13 cellular contexts compared by ENCODE assay signal in the genomic region with DNA sequence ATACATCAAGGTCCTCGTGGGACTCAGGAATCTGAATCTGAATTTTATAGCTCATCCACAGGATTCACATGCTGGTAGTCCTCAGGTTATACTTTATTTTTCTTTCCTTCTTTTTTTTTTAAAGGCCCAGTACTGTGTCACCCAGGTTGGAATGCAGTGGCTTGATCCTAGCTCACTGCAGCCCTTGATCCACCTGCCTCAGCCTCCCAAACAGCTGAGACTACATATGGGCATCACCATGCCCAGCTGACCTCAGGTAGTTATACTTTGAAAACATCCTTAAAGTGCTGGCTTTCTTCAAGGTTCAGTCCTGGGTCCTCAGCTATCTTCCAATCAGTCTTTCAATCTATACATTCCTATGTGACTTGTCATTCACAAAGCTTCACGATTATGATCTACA. TPM values are rescaled to one million over a fixed set of nuclear protein-coding genes. Genes with fewer than 3 reads are reported as not detected.
DNase-seq lines count a peak whose midpoint lies in the region; ATAC-seq and TF ChIP-seq lines count a peak whose summit lies in the region.
"Had no signal": no experiment of that assay in that cellular context is flagged by ENCODE, and none has a peak within 500 bp of the region (broad histone marks: within the 10 kb centered on the region; RNA-seq: fewer than 3 reads in every experiment).

No MANE protein-coding gene starts in this region.

- no peaks in the 10 kb centered on the region for H3K9me3 ChIP-seq in Panc1 (ENCODE audit: control insufficient read depth, insufficient read depth, low read depth, low read length)
- no peaks in the 10 kb centered on the region for H3K9me3 ChIP-seq in fibroblast of lung (ENCODE audit: control insufficient read depth, insufficient read depth, low read depth, low read length)
- H3K9me3 ChIP-seq in trophoblast cell (ENCODE audit: insufficient read depth, low read depth, low read length): no peaks in the 10 kb centered on the region
- no peaks in the 10 kb centered on the region for H3K9me3 ChIP-seq in right cardiac atrium (ENCODE audit: control insufficient read depth, low read length)
- H3K9me3 ChIP-seq: BLaER1 treated with 17β-estradiol and CSF1 and Interleukin-3, amounts not matched to agents 10 nM and 100 nM had no signal

- no peak overlapping the region for H3K18ac ChIP-seq in trophoblast cell (ENCODE audit: low read length)

- H3K9me3 Mint-ChIP-seq in activated CD4-positive, alpha-beta T cell treated with anti-CD3 and anti-CD28 coated beads, Interleukin-2, amount 10 ng/mL, durations not matched to agents 24 days and 14 days: no peaks in the 10 kb centered on the region
- H3K9me3 Mint-ChIP-seq in immature natural killer cell: no peaks in the 10 kb centered on the region
- H3K9me3 Mint-ChIP-seq: CD4-positive, CD25-positive, alpha-beta regulatory T cell; HFFc6 had no signal

- H3K79me1 ChIP-seq in trophoblast cell (ENCODE audit: low read length): no peaks in the 10 kb centered on the region

- peak; percentile 37 for DNase-seq in activated CD4-positive, alpha-beta T cell treated with anti-CD3 and anti-CD28 coated beads, Interleukin-2, amount 10 ng/mL, durations not matched to agents 24 days and 14 days
- no peak for DNase-seq in activated CD4-positive, alpha-beta T cell treated with anti-CD3 and anti-CD28 coated beads, Interleukin-2, amount 50 U/mL, for 48 hours
- no peak for DNase-seq in Panc1 (ENCODE audit: low read depth, low spot score)
- no peak for DNase-seq in fibroblast of lung (ENCODE audit: low read depth in 2 of 2)
- DNase-seq in trophoblast cell: peak; percentile 73 to 85
- DNase-seq in right cardiac atrium: no peak
- no peak for DNase-seq in immature natural killer cell
- DNase-seq: CD4-positive, CD25-positive, alpha-beta regulatory T cell; DMS53 had no signal

- H2AK5ac ChIP-seq in trophoblast cell (ENCODE audit: low read length): no peak overlapping the region

- no peaks in the 10 kb centered on the region for H4K20me1 ChIP-seq in fibroblast of lung (ENCODE audit: control insufficient read depth, extremely low read depth, insufficient read depth, low read length)

- H3K36me3 ChIP-seq in Panc1 (ENCODE audit: control insufficient read depth, insufficient read depth, low read length) (no peaks in the 10 kb centered on the region; the same call in 1 of the 2 replicates), fibroblast of lung (ENCODE audit: control insufficient read depth, insufficient read depth, low read length) (no peaks in the 10 kb centered on the region), trophoblast cell (ENCODE audit: control insufficient read depth in 1 of 2, insufficient read depth in 2 of 2, low read length in 2 of 2) (peaks cover 6 to 10% of the 10 kb centered on the region in 2 experiments)

- H3K27ac Mint-ChIP-seq in activated CD4-positive, alpha-beta T cell treated with anti-CD3 and anti-CD28 coated beads, Interleukin-2, amount 10 ng/mL, durations not matched to agents 24 days and 14 days: no peak overlapping the region
- H3K27ac Mint-ChIP-seq in immature natural killer cell: no peak overlapping the region
- H3K27ac Mint-ChIP-seq: CD4-positive, CD25-positive, alpha-beta regulatory T cell; HFFc6 had no signal

- no peak overlapping the region for H4K12ac ChIP-seq in trophoblast cell (ENCODE audit: low read depth, low read length)

- H3K4me3 Mint-ChIP-seq in activated CD4-positive, alpha-beta T cell treated with anti-CD3 and anti-CD28 coated beads, Interleukin-2, amount 10 ng/mL, durations not matched to agents 24 days and 14 days: no peak overlapping the region
- H3K4me3 Mint-ChIP-seq in immature natural killer cell: no peak overlapping the region
- H3K4me3 Mint-ChIP-seq: CD4-positive, CD25-positive, alpha-beta regulatory T cell; HFFc6 had no signal

- no peaks in the 10 kb centered on the region for H3K27me3 Mint-ChIP-seq in activated CD4-positive, alpha-beta T cell treated with anti-CD3 and anti-CD28 coated beads, Interleukin-2, amount 10 ng/mL, durations not matched to agents 24 days and 14 days
- peaks cover 0 to 2% (median 0%) of the 10 kb centered on the region in 3 donors for H3K27me3 Mint-ChIP-seq in immature natural killer cell (ENCODE audit: low read depth in 3 of 3)
- H3K27me3 Mint-ChIP-seq: CD4-positive, CD25-positive, alpha-beta regulatory T cell had no signal

- H3K27ac ChIP-seq in Panc1 (ENCODE audit: low read length) (no peak overlapping the region), fibroblast of lung (ENCODE audit: insufficient read depth, low read length) (peak overlapping the region; percentile 10), trophoblast cell (ENCODE audit: low read depth, low read length) (no peak overlapping the region), right cardiac atrium (ENCODE audit: low read length) (no peak overlapping the region)
- H3K27ac ChIP-seq: 22Rv1; BLaER1 treated with 17β-estradiol and CSF1 and Interleukin-3, amounts not matched to agents 10 nM and 100 nM had no signal

- H3K9ac ChIP-seq in fibroblast of lung (ENCODE audit: insufficient read depth, low read length) (no peak overlapping the region), trophoblast cell (ENCODE audit: low read length) (no peak overlapping the region)
- H3K9ac ChIP-seq: BLaER1 treated with 17β-estradiol and CSF1 and Interleukin-3, amounts not matched to agents 10 nM and 100 nM had no signal

- CTCF ChIA-PET in Panc1 (lab: Charles Lee): no interaction called here

- peaks cover 22% of the 10 kb centered on the region for H3K36me3 Mint-ChIP-seq in activated CD4-positive, alpha-beta T cell treated with anti-CD3 and anti-CD28 coated beads, Interleukin-2, amount 10 ng/mL, durations not matched to agents 24 days and 14 days (ENCODE audit: low read depth)
- H3K36me3 Mint-ChIP-seq in immature natural killer cell: peaks cover 0 to 17% (median 9%) of the 10 kb centered on the region in 3 donors

- H4K8ac ChIP-seq in trophoblast cell (ENCODE audit: low read depth, low read length): no peak overlapping the region

- POLR2A ChIA-PET in Panc1 (lab: Charles Lee): interaction anchor here (0.8 kb wide), 2 partner anchors 10 to 38 kb away, joined by 3 to 4 read pairs; a partner anchor contains a TSS

- H2BK12ac ChIP-seq in trophoblast cell (ENCODE audit: low read length): no peak overlapping the region

- ATAC-seq in Panc1 (no peak), right cardiac atrium (no peak), HG03469 (IDR thresholded peaks at IDR 0.05; ENCODE audit: unreplicated experiment) (no peak)

- no peaks in the 10 kb centered on the region for H3K4me1 ChIP-seq in Panc1 (ENCODE audit: control insufficient read depth, insufficient read depth, low read length)
- no peaks in the 10 kb centered on the region for H3K4me1 ChIP-seq in fibroblast of lung (ENCODE audit: control insufficient read depth, extremely low read depth, insufficient read depth, low read length)
- H3K4me1 ChIP-seq in trophoblast cell (ENCODE audit: control insufficient read depth in 1 of 2, insufficient read depth in 2 of 2, low read length in 2 of 2): peaks cover 0 to 2% of the 10 kb centered on the region in 2 experiments
- no peaks in the 10 kb centered on the region for H3K4me1 ChIP-seq in right cardiac atrium (ENCODE audit: control insufficient read depth, insufficient read depth, low read length)
- H3K4me1 ChIP-seq: BLaER1 treated with 17β-estradiol and CSF1 and Interleukin-3, amounts not matched to agents 10 nM and 100 nM had no signal

- intact Hi-C loops in activated CD4-positive, alpha-beta T cell treated with anti-CD3 and anti-CD28 coated beads, Interleukin-2, amount 10 ng/mL, durations not matched to agents 24 days and 14 days (cut with micrococcal nuclease): no loop called here
- intact Hi-C loops in Panc1 (cut with micrococcal nuclease; ENCODE audit: unreplicated experiment) (no loop called here), right cardiac atrium (cut with DNase I) (no loop called here)

- TF ChIP-seq CTCF in Panc1 (IDR thresholded peaks at IDR 0.05): no peak
- TF ChIP-seq CTCF in fibroblast of lung (conservative IDR thresholded peaks at IDR 0.05 in 1 of 2, IDR thresholded peaks at IDR 0.05 in 1 of 2; ENCODE audit: low read depth in 1 of 2, low read length in 2 of 2): no peak

- in situ Hi-C loops in Panc1 (cut with HindIII; ENCODE audit: low pct_unique_long_range_greater_than_20kb, low sequenced_read_pairs): no loop called here

- H2BK120ac ChIP-seq in trophoblast cell (ENCODE audit: insufficient read depth, low read length, poor library complexity): no peak overlapping the region

- no peak overlapping the region for H3K4ac ChIP-seq in trophoblast cell (ENCODE audit: low read depth, low read length)

- H3K27me3 ChIP-seq in Panc1 (ENCODE audit: control insufficient read depth, insufficient read depth, low read length): no peaks in the 10 kb centered on the region
- H3K27me3 ChIP-seq in fibroblast of lung (ENCODE audit: control insufficient read depth, insufficient read depth, low read length): no peaks in the 10 kb centered on the region
- H3K27me3 ChIP-seq in trophoblast cell (ENCODE audit: insufficient read depth, low read length): no peaks in the 10 kb centered on the region
- H3K27me3 ChIP-seq in right cardiac atrium (ENCODE audit: control insufficient read depth, insufficient read depth): no peaks in the 10 kb centered on the region
- H3K27me3 ChIP-seq: BLaER1 treated with 17β-estradiol and CSF1 and Interleukin-3, amounts not matched to agents 10 nM and 100 nM had no signal

- H2AFZ ChIP-seq in fibroblast of lung (ENCODE audit: low read length) (no peak overlapping the region), trophoblast cell (ENCODE audit: insufficient read depth, low read length, poor library complexity) (no peak overlapping the region)

- H3K79me2 ChIP-seq in fibroblast of lung (ENCODE audit: control insufficient read depth, insufficient read depth, low read length) (no peaks in the 10 kb centered on the region), trophoblast cell (ENCODE audit: control insufficient read depth, insufficient read depth, low read length, poor library complexity) (no peaks in the 10 kb centered on the region)

- no peak overlapping the region for H3K4me3 ChIP-seq in Panc1 (ENCODE audit: low read depth in 2 of 2, low read length in 2 of 2)
- H3K4me3 ChIP-seq in fibroblast of lung (replicated peaks in 1 of 4; ENCODE audit: control extremely low read depth in 1 of 4, insufficient read depth in 1 of 4, low read depth in 3 of 4, low read length in 4 of 4): no peak overlapping the region
- H3K4me3 ChIP-seq in trophoblast cell (ENCODE audit: low read depth, low read length): no peak overlapping the region
- H3K4me3 ChIP-seq in right cardiac atrium (ENCODE audit: low read length): no peak overlapping the region
- H3K4me3 ChIP-seq: BLaER1 treated with 17β-estradiol and CSF1 and Interleukin-3, amounts not matched to agents 10 nM and 100 nM had no signal

- H2BK5ac ChIP-seq in trophoblast cell (ENCODE audit: low read depth, low read length, poor library complexity): no peak overlapping the region

- H3K14ac ChIP-seq in trophoblast cell (ENCODE audit: low read length): no peak overlapping the region

- no peaks in the 10 kb centered on the region for H3K4me1 Mint-ChIP-seq in activated CD4-positive, alpha-beta T cell treated with anti-CD3 and anti-CD28 coated beads, Interleukin-2, amount 10 ng/mL, durations not matched to agents 24 days and 14 days
- no peaks in the 10 kb centered on the region for H3K4me1 Mint-ChIP-seq in immature natural killer cell

- no peak overlapping the region for H4K91ac ChIP-seq in trophoblast cell (ENCODE audit: low read depth, low read length)

- H3K4me2 ChIP-seq in fibroblast of lung (ENCODE audit: extremely low read depth, insufficient read depth, low read length): no peak overlapping the region
- no peak overlapping the region for H3K4me2 ChIP-seq in trophoblast cell (ENCODE audit: low read length)
- H3K4me2 ChIP-seq: BLaER1 treated with 17β-estradiol and CSF1 and Interleukin-3, amounts not matched to agents 10 nM and 100 nM had no signal

- WGBS in trophoblast cell (ENCODE audit: extremely low coverage, insufficient coverage, insufficient read length): no CpG with 5 or more reads among the region's 2 CpGs
- 93% methylated on average over 2 of the region's 2 CpGs for WGBS in right cardiac atrium

- H3K23ac ChIP-seq in trophoblast cell (ENCODE audit: low read length): no peak overlapping the region

- BruUV-seq in Panc1 (replicated peaks; lab: Mats Ljungman, UMichigan): TSS peak; percentile 32

RNA-seq across cellular contexts. Expression of a gene that starts 38.2 kb away (rescaled TPM):
- 44.4 and 45.3 TPM in 2 replicates for total RNA-seq in activated CD4-positive, alpha-beta T cell treated with anti-CD3 and anti-CD28 coated beads, Interleukin-2, amount 10 ng/mL, durations not matched to agents 24 days and 14 days
- total RNA-seq in Panc1 (2021; ENCODE audit: unreplicated experiment): 34.3 TPM
- polyA plus RNA-seq in Panc1 (2012; ENCODE audit: insufficient read length): 15.9 TPM
- 23.8 and 28.8 TPM in 2 replicates for total RNA-seq in fibroblast of lung
- polyA plus RNA-seq in fibroblast of lung: 15.9 and 22.1 TPM in 2 replicates
- 18.6 and 21.5 TPM in 2 replicates for polyA plus RNA-seq in fibroblast of lung (2012)
- 1.6 and 6.3 TPM in 2 replicates for polyA minus RNA-seq in fibroblast of lung (ENCODE audit: low replicate concordance)
- polyA plus RNA-seq in trophoblast cell (2013): 27.4 and 28.3 TPM in 2 replicates
- 10 to 100 TPM; 15.8 to 22.8 (median 17.6) TPM for total RNA-seq in right cardiac atrium
- 10.3 TPM for polyA plus RNA-seq in right cardiac atrium
- polyA plus RNA-seq in immature natural killer cell: 10 to 100 TPM; 32.1 to 47.8 (median 39.9) TPM

Comparison
In these comparisons a context has a peak if more than half of its experiments do, and no peak if none do; other contexts are left out.
1. DNase-seq: peak in activated CD4-positive, alpha-beta T cell treated with anti-CD3 and anti-CD28 coated beads, Interleukin-2, amount 10 ng/mL, durations not matched to agents 24 days and 14 days (single experiment) and trophoblast cell (2 of 2); none in activated CD4-positive, alpha-beta T cell treated with anti-CD3 and anti-CD28 coated beads, Interleukin-2, amount 50 U/mL, for 48 hours (0 of 2), Panc1 (single experiment), fibroblast of lung (0 of 2), right cardiac atrium (0 of 3) and immature natural killer cell (0 of 3).